ENCODE assay signal across 8 cellular contexts in the genomic region with DNA sequence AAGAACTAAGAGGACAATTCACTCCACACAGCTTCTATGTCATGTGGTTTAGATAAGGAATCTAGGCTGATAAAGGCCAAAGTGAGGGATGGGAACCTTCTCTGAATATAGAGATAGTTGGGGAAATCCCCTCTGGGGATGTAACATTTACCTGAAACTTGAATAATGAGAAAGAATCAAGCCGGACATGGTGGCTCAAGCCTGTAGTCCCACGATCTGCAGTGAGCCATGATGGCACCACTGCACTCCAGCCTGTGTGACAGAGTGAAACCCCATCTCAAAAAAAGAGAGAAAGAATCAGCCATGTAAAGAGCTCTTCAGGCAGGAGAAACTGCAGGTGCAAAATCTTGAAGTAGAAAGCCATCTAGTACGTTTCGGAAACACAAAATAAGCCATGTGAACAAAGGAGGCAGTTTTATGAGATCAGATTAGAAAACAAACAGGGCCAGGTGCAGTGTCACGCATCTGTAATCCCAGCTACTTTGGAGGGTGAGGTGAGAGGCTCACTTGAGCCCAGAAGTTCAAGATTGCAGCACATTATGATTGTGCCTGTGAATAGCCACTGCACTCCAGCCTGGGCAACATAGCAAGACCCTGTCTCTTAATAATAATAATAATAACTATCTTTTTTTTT. TPM values are rescaled to one million over a fixed set of nuclear protein-coding genes. Genes with fewer than 3 reads are reported as not detected.
DNase-seq lines count a peak whose midpoint lies in the region; ATAC-seq and TF ChIP-seq lines count a peak whose summit lies in the region.
"Had no signal": no experiment of that assay in that cellular context is flagged by ENCODE, and none has a peak within 500 bp of the region (broad histone marks: within the 10 kb centered on the region; RNA-seq: fewer than 3 reads in every experiment).

No MANE protein-coding gene starts in this region.

- H3K4me1 Mint-ChIP-seq in IgD-negative memory B cell, result peaks cover 25 to 28% (median 27%) of the 10 kb centered on the region in 3 donors
- H3K4me1 Mint-ChIP-seq in naive B cell, result peaks cover 38 to 44% (median 42%) of the 10 kb centered on the region in 3 donors

- H3K36me3 ChIP-seq in MG63 (no peaks in the 10 kb centered on the region), colonic mucosa (no peaks in the 10 kb centered on the region)

- no peak overlapping the region for H3K27ac ChIP-seq in colonic mucosa

- H3K27me3 ChIP-seq in MG63, result no peaks in the 10 kb centered on the region
- no peaks in the 10 kb centered on the region for H3K27me3 ChIP-seq in colonic mucosa

- H3K9me3 Mint-ChIP-seq in IgD-negative memory B cell, result no peaks in the 10 kb centered on the region
- peaks cover 0 to 4% (median 0%) of the 10 kb centered on the region in 7 donors for H3K9me3 Mint-ChIP-seq in naive B cell

- no peak for TF ChIP-seq CTCF in colonic mucosa (IDR thresholded peaks at IDR 0.05)

- ATAC-seq in GM19023 (IDR thresholded peaks at IDR 0.05; ENCODE audit: unreplicated experiment), result peak; percentile 69
- peak; percentile 83 for ATAC-seq in HG02610 (IDR thresholded peaks at IDR 0.05; ENCODE audit: unreplicated experiment)
- peak; percentile 50 to 62 for ATAC-seq in naive B cell (ENCODE audit: low read depth in 2 of 2)

- H3K4me3 ChIP-seq in MG63, result no peak overlapping the region
- no peak overlapping the region for H3K4me3 ChIP-seq in colonic mucosa

- intact Hi-C loops in colonic mucosa (cut with DNase I), result loop anchor here (10.0 kb wide), 1 partner anchor 99 kb away; no protein-coding TSS in a partner anchor

- no peaks in the 10 kb centered on the region for H3K4me1 ChIP-seq in colonic mucosa

- peak overlapping the region; percentile 79 to 88 (median 82) for H3K27ac Mint-ChIP-seq in IgD-negative memory B cell
- peak overlapping the region; percentile 88 to 96 (median 94) for H3K27ac Mint-ChIP-seq in naive B cell

- DNase-seq in naive B cell (peak; percentile 73), MG63 (no peak), colonic mucosa (no peak), LoVo (ENCODE audit: low spot score) (no peak)
- DNase-seq: NCI-H2227 treated with DMSO at 0.1 percent for 48 hours had no signal

- H3K27me3 Mint-ChIP-seq in IgD-negative memory B cell (no peaks in the 10 kb centered on the region), naive B cell (no peaks in the 10 kb centered on the region)

- H3K9ac ChIP-seq in colonic mucosa (ENCODE audit: low read depth in 2 of 2, low read length in 2 of 2), result no peak overlapping the region

- H3K9me3 ChIP-seq in MG63 (no peaks in the 10 kb centered on the region), colonic mucosa (no peaks in the 10 kb centered on the region)

- H3K4me3 Mint-ChIP-seq in IgD-negative memory B cell (peak overlapping the region; percentile 51 to 80 (median 66)), naive B cell (peak overlapping the region; percentile 62 to 85 (median 68))

- H3K36me3 Mint-ChIP-seq in IgD-negative memory B cell (no peaks in the 10 kb centered on the region), naive B cell (no peaks in the 10 kb centered on the region)

RNA-seq across cellular contexts. Expression of a gene that starts 4.5 kb away (rescaled TPM):
- polyA plus RNA-seq in IgD-negative memory B cell (3.5 TPM), naive B cell (ENCODE audit: low read depth in 6 of 6) (10 to 100 TPM in 1 of 6 donors, 1 to 10 TPM in 5; 1.2 to 11.9 (median 6.1) TPM)
- 5.4 and 6.5 TPM in 2 replicates for total RNA-seq in MG63 (2014; rRNA removed; shearing (Covaris generic); ENCODE audit: low replicate concordance)
- total RNA-seq in colonic mucosa, result 10 to 100 TPM; 38.4 to 53.5 TPM
